Comparison of ENCODE assay signal across 19 cellular contexts in genomic region chr5:110435207-110435606, GRCh38.
"Had no signal": no experiment of that assay in that cellular context is flagged by ENCODE, and none has a peak within 500 bp of the region (broad histone marks: within the 10 kb centered on the region; RNA-seq: fewer than 3 reads in every experiment).

No MANE protein-coding gene starts in this region.

- H3K27ac ChIP-seq: KMS-11, RWPE1 had no signal

- FAIRE-seq: K562 had no signal

- H3K4me3 ChIP-seq: K562 had no signal

- DNase-seq: Kasumi-1, MM.1S, NCI-H1092 treated with DMSO at 0.1 percent for 48 hours, NCI-H1436, NCI-H187, NCI-H2029, NCI-H2081 treated with DMSO at 0.1 percent for 48 hours, NCI-H2171, NCI-H226, NCI-H446, NCI-H510A, NCI-H524 treated with DMSO at 0.1 percent for 48 hours, NCI-H69, NCI-H774, SHP77, SK-N-SH had no signal

- H3K9me3 ChIP-seq: SK-N-SH had no signal
